1 cellular context compared by ENCODE assay signal in genomic region chr11:57345555-57346151, GRCh38.
A peak's percentile ranks its signal among the peaks of the same experiment; 100 is the strongest.
TF ChIP-seq lines count a peak whose summit lies in the region.

No MANE protein-coding gene starts in this region.

TF ChIP-seq in endothelial cell of umbilical vein, 7 proteins besides CTCF, POLR2A, EP300 and RAD21 (continued from another document):
- TF ChIP-seq POLR2AphosphoS5 (IDR thresholded peaks at IDR 0.05; ENCODE audit: insufficient read depth, low read depth, low read length) (no peak), MAX (IDR thresholded peaks at IDR 0.05; ENCODE audit: insufficient read depth, insufficient read length) (peak; percentile 86), MYC (IDR thresholded peaks at IDR 0.05; ENCODE audit: low read depth, low read length) (peak; percentile 14)
